ENCODE assay signal across 1 cellular context in genomic region chr20:62411479-62412193, GRCh38.
TF ChIP-seq lines count a peak whose summit lies in the region.

No MANE protein-coding gene starts in this region.

TF ChIP-seq in HepG2, 621 proteins besides CTCF, POLR2A, EP300 and RAD21 (continued from another document and continues in another):
- TF ChIP-seq USF2 (IDR thresholded peaks at IDR 0.05; ENCODE audit: low read depth, low read length) = no peak
- no peak for TF ChIP-seq USF2 (CRISPR knock-in tag; IDR thresholded peaks at IDR 0.05; ENCODE audit: borderline replicate concordance)
- TF ChIP-seq ZNF232 (CRISPR knock-in tag; IDR thresholded peaks at IDR 0.05; ENCODE audit: borderline replicate concordance) = no peak; the same call in 1 of the 2 replicates
- TF ChIP-seq SRSF4 (IDR thresholded peaks at IDR 0.05; ENCODE audit: low read depth, low read length, poor library complexity, severe bottlenecking) = no peak
- peak; percentile 70; the same call in 1 of the 2 replicates for TF ChIP-seq THAP7 (CRISPR knock-in tag; IDR thresholded peaks at IDR 0.05)
- TF ChIP-seq TEAD3 (CRISPR knock-in tag; optimal IDR thresholded peaks at IDR 0.05; ENCODE audit: borderline replicate concordance) = peak; percentile 67
- 0 out of 2 replicates have a peak, but pooled peaks have one; percentile 38 for TF ChIP-seq FIP1L1 (IDR thresholded peaks at IDR 0.05; ENCODE audit: borderline replicate concordance, insufficient read depth, low read depth, low read length)
- TF ChIP-seq KLF16 (CRISPR knock-in tag; IDR thresholded peaks at IDR 0.05) = peak in 1 of 2 experiments; percentile 47; a peak in 1 of 4 replicates
- TF ChIP-seq ZNF326 (CRISPR knock-in tag; IDR thresholded peaks at IDR 0.05; ENCODE audit: borderline replicate concordance) = 0 out of 2 replicates have a peak, but pooled peaks have one; percentile 17
- no peak for TF ChIP-seq ZNF496 (CRISPR knock-in tag; IDR thresholded peaks at IDR 0.05; ENCODE audit: insufficient replicate concordance)
- TF ChIP-seq ZNF570 (CRISPR knock-in tag; IDR thresholded peaks at IDR 0.05; ENCODE audit: borderline replicate concordance) = 0 out of 2 replicates have a peak, but pooled peaks have one; percentile 73
- TF ChIP-seq ZNF619 (CRISPR knock-in tag; IDR thresholded peaks at IDR 0.05) = peak; percentile 70; the same call in 1 of the 2 replicates
- no peak for TF ChIP-seq FOXO4 (CRISPR knock-in tag; conservative IDR thresholded peaks at IDR 0.05)
- no peak for TF ChIP-seq POGZ (CRISPR knock-in tag; IDR thresholded peaks at IDR 0.05)
- TF ChIP-seq LBX2 (CRISPR knock-in tag; IDR thresholded peaks at IDR 0.05; ENCODE audit: borderline replicate concordance) = no peak
- peak; percentile 53; the same call in 1 of the 2 replicates for TF ChIP-seq SALL2 (CRISPR knock-in tag; IDR thresholded peaks at IDR 0.05)
- peak; percentile 50; the same call in 1 of the 2 replicates for TF ChIP-seq SNAI1 (CRISPR knock-in tag; IDR thresholded peaks at IDR 0.05; ENCODE audit: borderline replicate concordance)
- TF ChIP-seq, protein P1, sequence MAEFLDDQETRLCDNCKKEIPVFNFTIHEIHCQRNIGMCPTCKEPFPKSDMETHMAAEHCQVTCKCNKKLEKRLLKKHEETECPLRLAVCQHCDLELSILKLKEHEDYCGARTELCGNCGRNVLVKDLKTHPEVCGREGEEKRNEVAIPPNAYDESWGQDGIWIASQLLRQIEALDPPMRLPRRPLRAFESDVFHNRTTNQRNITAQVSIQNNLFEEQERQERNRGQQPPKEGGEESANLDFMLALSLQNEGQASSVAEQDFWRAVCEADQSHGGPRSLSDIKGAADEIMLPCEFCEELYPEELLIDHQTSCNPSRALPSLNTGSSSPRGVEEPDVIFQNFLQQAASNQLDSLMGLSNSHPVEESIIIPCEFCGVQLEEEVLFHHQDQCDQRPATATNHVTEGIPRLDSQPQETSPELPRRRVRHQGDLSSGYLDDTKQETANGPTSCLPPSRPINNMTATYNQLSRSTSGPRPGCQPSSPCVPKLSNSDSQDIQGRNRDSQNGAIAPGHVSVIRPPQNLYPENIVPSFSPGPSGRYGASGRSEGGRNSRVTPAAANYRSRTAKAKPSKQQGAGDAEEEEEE (CRISPR knock-in tag; IDR thresholded peaks at IDR 0.05; ENCODE audit: borderline replicate concordance) = peak; percentile 30; the same call in 1 of the 2 replicates
- TF ChIP-seq SKI (IDR thresholded peaks at IDR 0.05; ENCODE audit: partially characterized antibody) = no peak
- TF ChIP-seq MIER3 (CRISPR knock-in tag; IDR thresholded peaks at IDR 0.05; ENCODE audit: borderline replicate concordance) = 0 out of 2 replicates have a peak, but pooled peaks have one; percentile 26
- no peak for TF ChIP-seq HOXD1 (CRISPR knock-in tag; IDR thresholded peaks at IDR 0.05)
- peak; percentile 39; the same call in 1 of the 2 replicates for TF ChIP-seq ZFP41 (CRISPR knock-in tag; IDR thresholded peaks at IDR 0.05; ENCODE audit: borderline replicate concordance)
- TF ChIP-seq POLR2AphosphoS5 (IDR thresholded peaks at IDR 0.05; ENCODE audit: low read depth, low read length) = no peak
- TF ChIP-seq GZF1 (CRISPR knock-in tag; IDR thresholded peaks at IDR 0.05) = peak; percentile 52; the same call in 1 of the 2 replicates
- peak; percentile 79 for TF ChIP-seq DPF2 (CRISPR knock-in tag; IDR thresholded peaks at IDR 0.05; ENCODE audit: borderline replicate concordance, low read depth)
- no peak for TF ChIP-seq ARID3A (IDR thresholded peaks at IDR 0.05; ENCODE audit: low read depth, low read length)
- TF ChIP-seq ZNF432 (CRISPR knock-in tag; IDR thresholded peaks at IDR 0.05; ENCODE audit: borderline replicate concordance) = no peak
- TF ChIP-seq ZNF280B (CRISPR knock-in tag; IDR thresholded peaks at IDR 0.05; ENCODE audit: borderline replicate concordance) = peak; percentile 61
- 0 out of 2 replicates have a peak, but pooled peaks have one; percentile 74 for TF ChIP-seq ZNF180 (CRISPR knock-in tag; IDR thresholded peaks at IDR 0.05; ENCODE audit: borderline replicate concordance, low read depth)
- TF ChIP-seq, protein P2, sequence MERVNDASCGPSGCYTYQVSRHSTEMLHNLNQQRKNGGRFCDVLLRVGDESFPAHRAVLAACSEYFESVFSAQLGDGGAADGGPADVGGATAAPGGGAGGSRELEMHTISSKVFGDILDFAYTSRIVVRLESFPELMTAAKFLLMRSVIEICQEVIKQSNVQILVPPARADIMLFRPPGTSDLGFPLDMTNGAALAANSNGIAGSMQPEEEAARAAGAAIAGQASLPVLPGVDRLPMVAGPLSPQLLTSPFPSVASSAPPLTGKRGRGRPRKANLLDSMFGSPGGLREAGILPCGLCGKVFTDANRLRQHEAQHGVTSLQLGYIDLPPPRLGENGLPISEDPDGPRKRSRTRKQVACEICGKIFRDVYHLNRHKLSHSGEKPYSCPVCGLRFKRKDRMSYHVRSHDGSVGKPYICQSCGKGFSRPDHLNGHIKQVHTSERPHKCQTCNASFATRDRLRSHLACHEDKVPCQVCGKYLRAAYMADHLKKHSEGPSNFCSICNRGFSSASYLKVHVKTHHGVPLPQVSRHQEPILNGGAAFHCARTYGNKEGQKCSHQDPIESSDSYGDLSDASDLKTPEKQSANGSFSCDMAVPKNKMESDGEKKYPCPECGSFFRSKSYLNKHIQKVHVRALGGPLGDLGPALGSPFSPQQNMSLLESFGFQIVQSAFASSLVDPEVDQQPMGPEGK (CRISPR knock-in tag; IDR thresholded peaks at IDR 0.05) = peak; percentile 96
- TF ChIP-seq MBNL3 (CRISPR knock-in tag; conservative IDR thresholded peaks at IDR 0.05) = no peak
- TF ChIP-seq XRCC5 (optimal IDR thresholded peaks at IDR 0.05; ENCODE audit: low read length) = peak; percentile 77
- TF ChIP-seq NAIF1 (CRISPR knock-in tag; IDR thresholded peaks at IDR 0.05; ENCODE audit: borderline replicate concordance) = no peak
- TF ChIP-seq ATF7 (IDR thresholded peaks at IDR 0.05) = no peak
- 0 out of 2 replicates have a peak, but pooled peaks have one; percentile 67 for TF ChIP-seq ATF7 (CRISPR knock-in tag; IDR thresholded peaks at IDR 0.05)
- TF ChIP-seq ZNF644 (CRISPR knock-in tag; IDR thresholded peaks at IDR 0.05; ENCODE audit: low read depth) = peak; percentile 52; the same call in 1 of the 2 replicates
- peak; percentile 87 for TF ChIP-seq ETV5 (CRISPR knock-in tag; IDR thresholded peaks at IDR 0.05; ENCODE audit: borderline replicate concordance)
- TF ChIP-seq TCF12 (IDR thresholded peaks at IDR 0.05) = no peak
- peak; percentile 77; the same call in 1 of the 2 replicates for TF ChIP-seq TCF12 (CRISPR knock-in tag; IDR thresholded peaks at IDR 0.05)
- peak; percentile 73; the same call in 1 of the 2 replicates for TF ChIP-seq ZBTB37 (CRISPR knock-in tag; IDR thresholded peaks at IDR 0.05)
- TF ChIP-seq, protein P3, sequence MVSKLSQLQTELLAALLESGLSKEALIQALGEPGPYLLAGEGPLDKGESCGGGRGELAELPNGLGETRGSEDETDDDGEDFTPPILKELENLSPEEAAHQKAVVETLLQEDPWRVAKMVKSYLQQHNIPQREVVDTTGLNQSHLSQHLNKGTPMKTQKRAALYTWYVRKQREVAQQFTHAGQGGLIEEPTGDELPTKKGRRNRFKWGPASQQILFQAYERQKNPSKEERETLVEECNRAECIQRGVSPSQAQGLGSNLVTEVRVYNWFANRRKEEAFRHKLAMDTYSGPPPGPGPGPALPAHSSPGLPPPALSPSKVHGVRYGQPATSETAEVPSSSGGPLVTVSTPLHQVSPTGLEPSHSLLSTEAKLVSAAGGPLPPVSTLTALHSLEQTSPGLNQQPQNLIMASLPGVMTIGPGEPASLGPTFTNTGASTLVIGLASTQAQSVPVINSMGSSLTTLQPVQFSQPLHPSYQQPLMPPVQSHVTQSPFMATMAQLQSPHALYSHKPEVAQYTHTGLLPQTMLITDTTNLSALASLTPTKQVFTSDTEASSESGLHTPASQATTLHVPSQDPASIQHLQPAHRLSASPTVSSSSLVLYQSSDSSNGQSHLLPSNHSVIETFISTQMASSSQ (IDR thresholded peaks at IDR 0.05; ENCODE audit: low read depth) = no peak
- TF ChIP-seq, protein P3 (CRISPR knock-in tag; IDR thresholded peaks at IDR 0.05; ENCODE audit: borderline replicate concordance) = peak; percentile 53
- TF ChIP-seq ZNF296 (CRISPR knock-in tag; conservative IDR thresholded peaks at IDR 0.05) = no peak
- 0 out of 2 replicates have a peak, but pooled peaks have one; percentile 22 for TF ChIP-seq ZNF251 (CRISPR knock-in tag; IDR thresholded peaks at IDR 0.05)
